In genomic region chr3:179486806-179487205, GRCh38 we compare ENCODE assay signal across 18 cellular contexts. TPM values are rescaled to one million over a fixed set of nuclear protein-coding genes. Genes with fewer than 3 reads are reported as not detected.
DNase-seq lines count a peak whose midpoint lies in the region; ATAC-seq, FAIRE-seq and TF ChIP-seq lines count a peak whose summit lies in the region.
"Had no signal": no experiment of that assay in that cellular context is flagged by ENCODE, and none has a peak within 500 bp of the region (broad histone marks: within the 10 kb centered on the region; RNA-seq: fewer than 3 reads in every experiment).

No MANE protein-coding gene starts in this region.

- no peak for ATAC-seq in GM23338
- ATAC-seq in GM18870 (IDR thresholded peaks at IDR 0.05; ENCODE audit: unreplicated experiment): no peak

- no peak overlapping the region for H3K4me3 ChIP-seq in GM23338
- H3K4me3 ChIP-seq: BLaER1 had no signal

- no peak overlapping the region for H3K4me2 ChIP-seq in GM23338
- H3K4me2 ChIP-seq: BLaER1 had no signal

- no peaks in the 10 kb centered on the region for H3F3A ChIP-seq in GM23338 (replicated peaks; ENCODE audit: low read depth)

- in situ Hi-C loops in SK-MEL-5 (cut with HindIII; ENCODE audit: low pct_unique_long_range_greater_than_20kb, low sequenced_read_pairs): no loop called here

- peak overlapping the region; percentile 72; the same call in 1 of the 2 replicates for H2AFZ ChIP-seq in GM23338

- peaks cover 7% of the 10 kb centered on the region for H3K4me1 Mint-ChIP-seq in GM23338
- H3K4me1 Mint-ChIP-seq: CD14-positive monocyte; CD4-positive, alpha-beta memory T cell had no signal

- H3K36me3 ChIP-seq in GM23338 (ENCODE audit: insufficient read depth): no peaks in the 10 kb centered on the region
- H3K36me3 ChIP-seq: BLaER1 had no signal

- H3K27ac ChIP-seq in GM23338 (ENCODE audit: low read depth): no peak overlapping the region
- H3K27ac ChIP-seq: BLaER1 had no signal

- no peaks in the 10 kb centered on the region for H3K79me2 ChIP-seq in GM23338 (replicated peaks; ENCODE audit: insufficient read depth)

- no peaks in the 10 kb centered on the region for H4K20me1 ChIP-seq in GM23338 (replicated peaks; ENCODE audit: insufficient read depth)
- H4K20me1 ChIP-seq: BLaER1 had no signal

- no peak overlapping the region for H3K27ac Mint-ChIP-seq in GM23338
- H3K27ac Mint-ChIP-seq: CD14-positive monocyte; CD4-positive, alpha-beta memory T cell had no signal

- H3K4me1 ChIP-seq in GM23338 (ENCODE audit: insufficient read depth): no peaks in the 10 kb centered on the region
- H3K4me1 ChIP-seq: BLaER1 had no signal

- no peaks in the 10 kb centered on the region for H3K27me3 Mint-ChIP-seq in GM23338 (ENCODE audit: insufficient read depth, low read depth, poor library complexity)

- DNase-seq in GM23338 (ENCODE audit: low spot score) (no peak), SK-MEL-5 (ENCODE audit: low read depth, low spot score) (peak; percentile 77), medulla oblongata (ENCODE audit: extremely low spot score) (peak; percentile 8), ecto neural progenitor cell (ENCODE audit: low spot score) (no peak), GM12891 (ENCODE audit: insufficient read length, low spot score) (no peak)
- DNase-seq in activated effector memory CD4-positive, alpha-beta T cell treated with anti-CD3 and anti-CD28 coated beads, Interleukin-2, amount 50 U/mL, for 16 hours: no peak
- DNase-seq: 8988T; Calu3; CD4-positive, alpha-beta memory T cell; DMS79 treated with DMSO at 0.1 percent for 48 hours; GF-D8; HCEC 1CT; IMR-90 had no signal

- TF ChIP-seq POLR2A in GM12891 (IDR thresholded peaks at IDR 0.05; ENCODE audit: low read depth, low read length): no peak

- no peak for TF ChIP-seq CTCF in GM23338 (conservative IDR thresholded peaks at IDR 0.05; ENCODE audit: low read depth in 2 of 2)

- H3K36me3 Mint-ChIP-seq in GM23338 (ENCODE audit: low read depth): no peaks in the 10 kb centered on the region; the same call in 2 of the 3 replicates
- H3K36me3 Mint-ChIP-seq: CD14-positive monocyte; CD4-positive, alpha-beta memory T cell had no signal

- no peaks in the 10 kb centered on the region for H3K27me3 ChIP-seq in GM23338 (ENCODE audit: insufficient read depth)
- H3K27me3 ChIP-seq: BLaER1 had no signal

- H3K9me3 Mint-ChIP-seq in GM23338: peaks cover 12% of the 10 kb centered on the region

- H3K4me3 Mint-ChIP-seq in GM23338: no peak overlapping the region
- H3K4me3 Mint-ChIP-seq: CD14-positive monocyte; CD4-positive, alpha-beta memory T cell had no signal

- H3K9me2 ChIP-seq in GM23338 (ENCODE audit: insufficient read depth): no peaks in the 10 kb centered on the region

- no peak for FAIRE-seq in GM12891 (lab: Jason Lieb, UNC)
- FAIRE-seq: GM19239, HTR-8/SVneo had no signal

TF ChIP-seq in GM23338, 12 proteins besides CTCF, POLR2A, EP300 and RAD21:
- no peak for TF ChIP-seq POLR2AphosphoS5 (IDR thresholded peaks at IDR 0.05; ENCODE audit: low read depth)
- no peak for TF ChIP-seq NANOG (IDR thresholded peaks at IDR 0.05; ENCODE audit: borderline replicate concordance)
- no peak for TF ChIP-seq ZNF114 (CRISPR knock-in tag; IDR thresholded peaks at IDR 0.05)
- TF ChIP-seq EZH2 (IDR thresholded peaks at IDR 0.05; ENCODE audit: low read depth, unreplicated experiment): no peak

TF ChIP-seq in GM12891, 5 proteins besides CTCF, POLR2A, EP300 and RAD21:
- no peak for TF ChIP-seq TAF1 (IDR thresholded peaks at IDR 0.05; ENCODE audit: low read depth, low read length)
- no peak for TF ChIP-seq POLR2AphosphoS5 (IDR thresholded peaks at IDR 0.05; ENCODE audit: low read depth, low read length)
- no peak for TF ChIP-seq PAX5 (IDR thresholded peaks at IDR 0.05; ENCODE audit: insufficient read depth, low read length, severe bottlenecking)
- no peak for TF ChIP-seq POU2F2 (IDR thresholded peaks at IDR 0.05; ENCODE audit: low read depth, low read length)
- TF ChIP-seq SPI1 (IDR thresholded peaks at IDR 0.05; ENCODE audit: low read depth, low read length): no peak
TF ChIP-seq in GM12891: peak in this region for 0.

RNA-seq across cellular contexts. Expression of gene GNB4, which starts 35.5 kb away (rescaled TPM):
- total RNA-seq in GM23338 (2014; rRNA removed; shearing (Covaris generic)): 28.4 and 29.6 TPM in 2 replicates
- 8.5 and 11.3 TPM in 2 replicates for polyA plus RNA-seq in GM23338 (2016; fragmentation: Nextera tagmentation; extraction: Ambion mirVana)
- 44.3 and 46.7 TPM in 2 replicates for total RNA-seq in SK-MEL-5 (2014; rRNA removed; shearing (Covaris generic))
- polyA plus RNA-seq in SK-MEL-5 (2015; cell fraction: cytosol; rRNA removed): 30.0 and 36.4 TPM in 2 replicates
- polyA plus RNA-seq in SK-MEL-5 (2015; cell fraction: nucleus; rRNA removed): 10.7 and 11.9 TPM in 2 replicates
- polyA plus RNA-seq in GM12891 (2012; ENCODE audit: low read depth, missing spikeins): 0.42 TPM

Comparison
In these comparisons a context has a peak if more than half of its experiments do, and no peak if none do; other contexts are left out.
1. DNase-seq: peak in SK-MEL-5 (single experiment) and medulla oblongata (single experiment); none in GM23338 (single experiment), activated effector memory CD4-positive, alpha-beta T cell treated with anti-CD3 and anti-CD28 coated beads, Interleukin-2, amount 50 U/mL, for 16 hours (single experiment), ecto neural progenitor cell (single experiment) and GM12891 (single experiment).